Comparison of ENCODE assay signal across 1 cellular context in genomic region chr6:149445095-149445466, GRCh38.
TF ChIP-seq lines count a peak whose summit lies in the region.

No MANE protein-coding gene starts in this region.

TF ChIP-seq in SK-N-SH treated with all-trans-retinoic acid at 6 μM for 48 hours, 23 proteins besides CTCF, POLR2A, EP300 and RAD21 (continued from another document):
- no peak for TF ChIP-seq PATZ1 (CRISPR knock-in tag; IDR thresholded peaks at IDR 0.05; ENCODE audit: borderline replicate concordance)
- no peak for TF ChIP-seq ESRRG (CRISPR knock-in tag; IDR thresholded peaks at IDR 0.05)
- no peak for TF ChIP-seq ZNF565 (CRISPR knock-in tag; conservative IDR thresholded peaks at IDR 0.05; ENCODE audit: low read depth)
- no peak for TF ChIP-seq ARNTL (CRISPR knock-in tag; IDR thresholded peaks at IDR 0.05; ENCODE audit: borderline replicate concordance, low read depth)
- TF ChIP-seq ZFP30 (CRISPR knock-in tag; IDR thresholded peaks at IDR 0.05), result no peak
- TF ChIP-seq ZFP3 (CRISPR knock-in tag; IDR thresholded peaks at IDR 0.05), result no peak
